ENCODE assay signal across 1 cellular context in genomic region chr20:50762045-50762422, GRCh38.
TF ChIP-seq lines count a peak whose summit lies in the region.

No MANE protein-coding gene starts in this region.

TF ChIP-seq in WTC11, 78 proteins besides CTCF, POLR2A, EP300 and RAD21 (continued from another document):
- TF ChIP-seq, protein P1, sequence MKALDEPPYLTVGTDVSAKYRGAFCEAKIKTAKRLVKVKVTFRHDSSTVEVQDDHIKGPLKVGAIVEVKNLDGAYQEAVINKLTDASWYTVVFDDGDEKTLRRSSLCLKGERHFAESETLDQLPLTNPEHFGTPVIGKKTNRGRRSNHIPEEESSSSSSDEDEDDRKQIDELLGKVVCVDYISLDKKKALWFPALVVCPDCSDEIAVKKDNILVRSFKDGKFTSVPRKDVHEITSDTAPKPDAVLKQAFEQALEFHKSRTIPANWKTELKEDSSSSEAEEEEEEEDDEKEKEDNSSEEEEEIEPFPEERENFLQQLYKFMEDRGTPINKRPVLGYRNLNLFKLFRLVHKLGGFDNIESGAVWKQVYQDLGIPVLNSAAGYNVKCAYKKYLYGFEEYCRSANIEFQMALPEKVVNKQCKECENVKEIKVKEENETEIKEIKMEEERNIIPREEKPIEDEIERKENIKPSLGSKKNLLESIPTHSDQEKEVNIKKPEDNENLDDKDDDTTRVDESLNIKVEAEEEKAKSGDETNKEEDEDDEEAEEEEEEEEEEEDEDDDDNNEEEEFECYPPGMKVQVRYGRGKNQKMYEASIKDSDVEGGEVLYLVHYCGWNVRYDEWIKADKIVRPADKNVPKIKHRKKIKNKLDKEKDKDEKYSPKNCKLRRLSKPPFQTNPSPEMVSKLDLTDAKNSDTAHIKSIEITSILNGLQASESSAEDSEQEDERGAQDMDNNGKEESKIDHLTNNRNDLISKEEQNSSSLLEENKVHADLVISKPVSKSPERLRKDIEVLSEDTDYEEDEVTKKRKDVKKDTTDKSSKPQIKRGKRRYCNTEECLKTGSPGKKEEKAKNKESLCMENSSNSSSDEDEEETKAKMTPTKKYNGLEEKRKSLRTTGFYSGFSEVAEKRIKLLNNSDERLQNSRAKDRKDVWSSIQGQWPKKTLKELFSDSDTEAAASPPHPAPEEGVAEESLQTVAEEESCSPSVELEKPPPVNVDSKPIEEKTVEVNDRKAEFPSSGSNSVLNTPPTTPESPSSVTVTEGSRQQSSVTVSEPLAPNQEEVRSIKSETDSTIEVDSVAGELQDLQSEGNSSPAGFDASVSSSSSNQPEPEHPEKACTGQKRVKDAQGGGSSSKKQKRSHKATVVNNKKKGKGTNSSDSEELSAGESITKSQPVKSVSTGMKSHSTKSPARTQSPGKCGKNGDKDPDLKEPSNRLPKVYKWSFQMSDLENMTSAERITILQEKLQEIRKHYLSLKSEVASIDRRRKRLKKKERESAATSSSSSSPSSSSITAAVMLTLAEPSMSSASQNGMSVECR (CRISPR knock-in tag; IDR thresholded peaks at IDR 0.05; ENCODE audit: borderline replicate concordance): no peak
- TF ChIP-seq E2F4 (CRISPR knock-in tag; IDR thresholded peaks at IDR 0.05; ENCODE audit: borderline replicate concordance, low read depth) (no peak), AR (CRISPR knock-in tag; IDR thresholded peaks at IDR 0.05) (no peak), ZNF281 (CRISPR knock-in tag; IDR thresholded peaks at IDR 0.05) (no peak), RELA (CRISPR knock-in tag; IDR thresholded peaks at IDR 0.05; ENCODE audit: borderline replicate concordance) (no peak), NR3C1 (CRISPR knock-in tag; conservative IDR thresholded peaks at IDR 0.05; ENCODE audit: low read depth) (no peak), ZNF396 (CRISPR knock-in tag; IDR thresholded peaks at IDR 0.05; ENCODE audit: borderline replicate concordance) (no peak)
TF ChIP-seq in WTC11: peak in this region for 0.
